In the genomic region with DNA sequence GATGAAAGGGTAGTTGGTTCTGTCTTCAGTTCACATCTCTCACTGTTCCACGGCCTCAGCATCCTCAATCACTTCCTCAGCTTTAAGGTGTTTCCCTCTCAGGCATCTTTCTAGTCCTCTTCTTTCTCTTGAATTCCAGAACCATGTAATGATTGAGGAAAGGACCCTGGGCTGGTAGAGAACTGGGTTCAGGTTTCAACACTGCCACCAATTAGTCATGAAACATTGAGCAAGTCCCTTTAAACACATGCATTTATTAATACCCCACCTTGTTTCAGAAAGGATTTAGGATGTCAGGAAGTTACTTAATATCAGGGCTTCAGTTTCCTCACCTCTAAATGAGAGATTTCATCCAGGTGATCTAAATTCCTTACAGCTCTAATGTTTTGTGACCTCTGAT, we compare ENCODE assay signal across 21 cellular contexts. TPM values are rescaled to one million over a fixed set of nuclear protein-coding genes. Genes with fewer than 3 reads are reported as not detected.
A peak's percentile ranks its signal among the peaks of the same experiment; 100 is the strongest.
DNase-seq lines count a peak whose midpoint lies in the region; ATAC-seq and TF ChIP-seq lines count a peak whose summit lies in the region.
"Had no signal": no experiment of that assay in that cellular context is flagged by ENCODE, and none has a peak within 500 bp of the region (broad histone marks: within the 10 kb centered on the region; RNA-seq: fewer than 3 reads in every experiment).

No MANE protein-coding gene starts in this region.

- H3K27ac ChIP-seq in PC-9 (0 out of 2 replicates have a peak overlapping the region, but pooled peaks have one; percentile 11), sigmoid colon (peak overlapping the region in 3 of 4 donors; percentile 72 to 76 (median 76))
- H3K27ac ChIP-seq: BLaER1 treated with 17β-estradiol and CSF1 and Interleukin-3, amounts not matched to agents 10 nM and 100 nM; SJSA1 had no signal

- POLR2A ChIA-PET in PC-9 (lab: Charles Lee; ENCODE audit: unreplicated experiment) = no interaction called here
- POLR2A ChIA-PET in activated CD4-positive, alpha-beta T cell treated with anti-CD3 and anti-CD28 coated beads for 36 hours (lab: Charles Lee) = no interaction called here

- no peaks in the 10 kb centered on the region for H3K9me2 ChIP-seq in PC-9 (ENCODE audit: insufficient read depth)

- peaks cover 31% of the 10 kb centered on the region for H3K4me1 ChIP-seq in PC-9 (replicated peaks; ENCODE audit: insufficient read depth)
- H3K4me1 ChIP-seq in sigmoid colon = peaks cover 0 to 38% (median 17%) of the 10 kb centered on the region in 4 donors

- no peak for TF ChIP-seq POLR2A in sigmoid colon (IDR thresholded peaks at IDR 0.05)

- H3K27me3 Mint-ChIP-seq in activated CD4-positive, alpha-beta T cell treated with anti-CD3 and anti-CD28 coated beads for 36 hours = no peaks in the 10 kb centered on the region
- H3K27me3 Mint-ChIP-seq: memory B cell had no signal

- TF ChIP-seq EP300 in sigmoid colon (IDR thresholded peaks at IDR 0.05) = no peak

- no peak overlapping the region for H2AFZ ChIP-seq in PC-9

- peak; percentile 51 for DNase-seq in HCEC 1CT
- no peak for DNase-seq in PC-9
- no peak for DNase-seq in sigmoid colon
- no peak for DNase-seq in activated CD4-positive, alpha-beta T cell treated with anti-CD3 and anti-CD28 coated beads for 36 hours
- DNase-seq in AG20443 (ENCODE audit: low spot score) = no peak
- DNase-seq in NK-92 (lab: John Stamatoyannopoulos, UW; ENCODE audit: unreplicated experiment) = no peak
- DNase-seq: activated effector memory CD4-positive, alpha-beta T cell treated with anti-CD3 and anti-CD28 coated beads, Interleukin-2, amount 50 U/mL, for 16 hours; aorta; DMS153; NCI-H1694; NCI-H345; stimulated activated CD4-positive, alpha-beta T cell treated with anti-CD3 and anti-CD28 coated beads, Interleukin-12 subunit alpha, Interleukin-12 subunit beta, amount 100 ng/mL, for 4 hours; transverse colon had no signal

- H4K20me1 ChIP-seq in PC-9 (ENCODE audit: insufficient read depth) = peaks cover 7% of the 10 kb centered on the region; the same call in 1 of the 2 replicates

- H3K4me3 ChIP-seq in PC-9 = no peak overlapping the region
- no peak overlapping the region for H3K4me3 ChIP-seq in sigmoid colon
- H3K4me3 ChIP-seq: BLaER1 treated with 17β-estradiol and CSF1 and Interleukin-3, amounts not matched to agents 10 nM and 100 nM; SJSA1; transverse colon had no signal

- H3K27me3 ChIP-seq in PC-9 (ENCODE audit: insufficient read depth, low read depth) (no peaks in the 10 kb centered on the region), sigmoid colon (no peaks in the 10 kb centered on the region)
- H3K27me3 ChIP-seq: BLaER1 treated with 17β-estradiol and CSF1 and Interleukin-3, amounts not matched to agents 10 nM and 100 nM; SJSA1; transverse colon had no signal

- H3K4me3 Mint-ChIP-seq in activated CD4-positive, alpha-beta T cell treated with anti-CD3 and anti-CD28 coated beads for 36 hours = no peak overlapping the region
- H3K4me3 Mint-ChIP-seq: memory B cell; nephron; stimulated activated effector memory CD8-positive, alpha-beta T cell treated with anti-CD3 and anti-CD28 coated beads, Interleukin-12 subunit alpha, Interleukin-12 subunit beta, amount 100 ng/mL, for 72 hours had no signal

- TF ChIP-seq CTCF in PC-9 (conservative IDR thresholded peaks at IDR 0.05) (no peak), sigmoid colon (IDR thresholded peaks at IDR 0.05) (no peak)

- no peak overlapping the region for H3K27ac Mint-ChIP-seq in activated CD4-positive, alpha-beta T cell treated with anti-CD3 and anti-CD28 coated beads for 36 hours
- H3K27ac Mint-ChIP-seq: memory B cell; nephron; stimulated activated effector memory CD8-positive, alpha-beta T cell treated with anti-CD3 and anti-CD28 coated beads, Interleukin-12 subunit alpha, Interleukin-12 subunit beta, amount 100 ng/mL, for 72 hours had no signal

- peaks cover 12% of the 10 kb centered on the region for H3K36me3 Mint-ChIP-seq in activated CD4-positive, alpha-beta T cell treated with anti-CD3 and anti-CD28 coated beads for 36 hours (ENCODE audit: low read depth)

- CTCF ChIA-PET in PC-9 (lab: Charles Lee) = interaction anchor here (0.6 to 1.8 kb wide), 2 partner anchors 454 to 541 kb away, joined by 3 read pairs; no protein-coding TSS in a partner anchor
- CTCF ChIA-PET in activated CD4-positive, alpha-beta T cell treated with anti-CD3 and anti-CD28 coated beads for 36 hours (lab: Charles Lee) = interaction anchor here (4.7 kb wide), 1 partner anchor 10 kb away, joined by 19 read pairs; no protein-coding TSS in a partner anchor

- H3K9me3 Mint-ChIP-seq in activated CD4-positive, alpha-beta T cell treated with anti-CD3 and anti-CD28 coated beads for 36 hours (ENCODE audit: low read depth) = peaks cover under 1% of the 10 kb centered on the region
- H3K9me3 Mint-ChIP-seq: memory B cell; stimulated activated effector memory CD8-positive, alpha-beta T cell treated with anti-CD3 and anti-CD28 coated beads, Interleukin-12 subunit alpha, Interleukin-12 subunit beta, amount 100 ng/mL, for 72 hours had no signal

- ATAC-seq in esophagus mucosa (peak; percentile 67), GM21529 (IDR thresholded peaks at IDR 0.05; ENCODE audit: unreplicated experiment) (no peak)
- ATAC-seq in activated CD4-positive, alpha-beta T cell treated with anti-CD3 and anti-CD28 coated beads for 36 hours = no peak
- ATAC-seq: HCT116; stimulated activated effector memory CD8-positive, alpha-beta T cell treated with anti-CD3 and anti-CD28 coated beads, Interleukin-12 subunit alpha, Interleukin-12 subunit beta, amount 100 ng/mL, for 72 hours had no signal

- peaks cover 10% of the 10 kb centered on the region for H3K36me3 ChIP-seq in PC-9 (ENCODE audit: low read depth)
- H3K36me3 ChIP-seq in sigmoid colon = peaks cover 0 to 15% (median 1%) of the 10 kb centered on the region in 4 donors

- H3F3A ChIP-seq in PC-9 (ENCODE audit: insufficient read depth, low read depth) = peaks cover 18% of the 10 kb centered on the region; the same call in 1 of the 2 replicates

- no peak overlapping the region for H3K4me2 ChIP-seq in PC-9

- intact Hi-C loops in PC-9 (cut with micrococcal nuclease; ENCODE audit: unreplicated experiment) (no loop called here), sigmoid colon (cut with DNase I) (loop anchor here (10.0 kb wide), 2 partner anchors 454 to 456 kb away; no protein-coding TSS in a partner anchor)
- intact Hi-C loops in activated CD4-positive, alpha-beta T cell treated with anti-CD3 and anti-CD28 coated beads for 36 hours (cut with DNase I, micrococcal nuclease) = no loop called here

- 80 to 82% methylated on average over 1 of the region's 1 CpG for WGBS in sigmoid colon, 2 donors

- no TSS peak for BruUV-seq in PC-9 (replicated peaks; lab: Mats Ljungman, UMichigan)

- peaks cover 14% of the 10 kb centered on the region for H3K79me2 ChIP-seq in PC-9 (ENCODE audit: low read depth)

- H3K4me1 Mint-ChIP-seq in activated CD4-positive, alpha-beta T cell treated with anti-CD3 and anti-CD28 coated beads for 36 hours = peaks cover 34% of the 10 kb centered on the region

- no peaks in the 10 kb centered on the region for H3K9me3 ChIP-seq in PC-9 (ENCODE audit: insufficient read depth, low read depth)
- no peaks in the 10 kb centered on the region for H3K9me3 ChIP-seq in sigmoid colon
- H3K9me3 ChIP-seq: SJSA1, transverse colon had no signal

RNA-seq across cellular contexts. Expression of a gene that starts 7.2 kb away (rescaled TPM):
- total RNA-seq in PC-9 (2021) = 15.4 and 18.5 TPM in 2 replicates
- 15.2 TPM for total RNA-seq in esophagus mucosa
- total RNA-seq in sigmoid colon = 10 to 100 TPM; 12.2 to 37.1 (median 28.5) TPM
- 10 to 100 TPM; 15.2 to 30.0 (median 19.4) TPM for polyA plus RNA-seq in sigmoid colon
- 10 to 100 TPM in 1 of 2 experiments, 1 to 10 TPM in 1; 7.4 to 12.6 TPM for total RNA-seq in activated CD4-positive, alpha-beta T cell treated with anti-CD3 and anti-CD28 coated beads for 36 hours

RNA-seq across cellular contexts. Expression of a gene that starts 7.3 kb away (rescaled TPM):
- 15.5 and 18.6 TPM in 2 replicates for total RNA-seq in PC-9 (2021)
- total RNA-seq in esophagus mucosa = 6.0 TPM
- 1 to 10 TPM; 2.7 to 6.3 (median 3.6) TPM for total RNA-seq in sigmoid colon
- polyA plus RNA-seq in sigmoid colon = 1 to 10 TPM; 3.6 to 6.7 (median 5.7) TPM
- 10 to 100 TPM; 12.8 to 19.0 TPM for total RNA-seq in activated CD4-positive, alpha-beta T cell treated with anti-CD3 and anti-CD28 coated beads for 36 hours
